ENCODE assay signal across 1 cellular context in the genomic region with DNA sequence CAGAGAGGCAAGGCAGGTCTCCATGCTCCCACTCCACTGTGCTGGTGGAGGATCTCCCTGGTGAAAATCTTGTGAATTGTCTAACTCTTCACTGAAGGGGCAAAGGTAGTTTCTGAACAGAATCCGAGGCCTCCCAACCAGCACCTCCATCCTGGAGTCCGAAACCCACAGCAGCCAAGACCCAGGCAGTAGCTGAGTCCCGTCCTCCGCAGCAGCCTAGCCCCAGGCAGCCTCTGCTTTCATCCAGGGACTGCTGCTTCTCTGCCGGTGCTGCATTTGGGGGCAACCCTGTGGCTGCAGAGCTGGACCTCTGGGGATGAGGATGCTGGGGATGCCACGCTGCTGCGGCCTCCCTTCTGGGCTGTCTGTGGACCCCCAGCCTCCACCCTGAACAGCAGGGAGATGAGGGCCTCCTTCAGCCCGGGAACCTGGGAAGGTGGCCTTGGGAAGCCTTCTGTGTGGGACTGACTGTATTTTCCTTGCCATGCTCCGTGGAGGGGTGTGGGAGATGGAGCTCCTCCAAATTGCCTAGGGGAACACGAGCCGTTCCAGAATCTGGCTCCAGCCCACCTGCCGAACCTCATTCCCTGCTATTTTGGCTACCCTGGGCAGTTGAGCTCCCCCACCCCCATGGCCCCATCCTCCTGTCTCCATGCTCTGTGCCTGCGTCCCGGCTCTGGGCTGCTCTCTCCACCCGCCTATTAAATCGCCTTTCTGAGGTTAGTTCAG.
TF ChIP-seq lines count a peak whose summit lies in the region.

No MANE protein-coding gene starts in this region.

TF ChIP-seq in H1, 55 proteins besides CTCF, POLR2A, EP300 and RAD21:
- TF ChIP-seq KDM4A (IDR thresholded peaks at IDR 0.05; ENCODE audit: low read depth, low read length, severe bottlenecking) (no peak), ATF2 (IDR thresholded peaks at IDR 0.05; ENCODE audit: low read length) (no peak), E2F6 (IDR thresholded peaks at IDR 0.05) (no peak), YY1 (IDR thresholded peaks at IDR 0.05; ENCODE audit: low read depth, low read length) (no peak), CBX8 (IDR thresholded peaks at IDR 0.05; ENCODE audit: borderline replicate concordance, low read depth, low read length) (no peak), GABPA (IDR thresholded peaks at IDR 0.05; ENCODE audit: borderline replicate concordance, insufficient read depth, low read length) (no peak), TAF1 (IDR thresholded peaks at IDR 0.05; ENCODE audit: low read depth, low read length) (no peak), MAX (IDR thresholded peaks at IDR 0.05) (no peak), EZH2 (IDR thresholded peaks at IDR 0.05; ENCODE audit: low read depth, low read length, severe bottlenecking) (no peak), SIX5 (IDR thresholded peaks at IDR 0.05; ENCODE audit: low read depth, low read length) (no peak), SP2 (IDR thresholded peaks at IDR 0.05; ENCODE audit: low read length) (no peak), CBX5 (IDR thresholded peaks at IDR 0.05; ENCODE audit: low read depth, low read length) (no peak), SP4 (IDR thresholded peaks at IDR 0.05; ENCODE audit: low read length) (no peak), SUZ12 (IDR thresholded peaks at IDR 0.05; ENCODE audit: low read length) (no peak), RFX5 (IDR thresholded peaks at IDR 0.05; ENCODE audit: borderline replicate concordance, low read depth, low read length) (no peak), MAFK (IDR thresholded peaks at IDR 0.05; ENCODE audit: low read depth, low read length) (no peak)
- TF ChIP-seq, protein P1, sequence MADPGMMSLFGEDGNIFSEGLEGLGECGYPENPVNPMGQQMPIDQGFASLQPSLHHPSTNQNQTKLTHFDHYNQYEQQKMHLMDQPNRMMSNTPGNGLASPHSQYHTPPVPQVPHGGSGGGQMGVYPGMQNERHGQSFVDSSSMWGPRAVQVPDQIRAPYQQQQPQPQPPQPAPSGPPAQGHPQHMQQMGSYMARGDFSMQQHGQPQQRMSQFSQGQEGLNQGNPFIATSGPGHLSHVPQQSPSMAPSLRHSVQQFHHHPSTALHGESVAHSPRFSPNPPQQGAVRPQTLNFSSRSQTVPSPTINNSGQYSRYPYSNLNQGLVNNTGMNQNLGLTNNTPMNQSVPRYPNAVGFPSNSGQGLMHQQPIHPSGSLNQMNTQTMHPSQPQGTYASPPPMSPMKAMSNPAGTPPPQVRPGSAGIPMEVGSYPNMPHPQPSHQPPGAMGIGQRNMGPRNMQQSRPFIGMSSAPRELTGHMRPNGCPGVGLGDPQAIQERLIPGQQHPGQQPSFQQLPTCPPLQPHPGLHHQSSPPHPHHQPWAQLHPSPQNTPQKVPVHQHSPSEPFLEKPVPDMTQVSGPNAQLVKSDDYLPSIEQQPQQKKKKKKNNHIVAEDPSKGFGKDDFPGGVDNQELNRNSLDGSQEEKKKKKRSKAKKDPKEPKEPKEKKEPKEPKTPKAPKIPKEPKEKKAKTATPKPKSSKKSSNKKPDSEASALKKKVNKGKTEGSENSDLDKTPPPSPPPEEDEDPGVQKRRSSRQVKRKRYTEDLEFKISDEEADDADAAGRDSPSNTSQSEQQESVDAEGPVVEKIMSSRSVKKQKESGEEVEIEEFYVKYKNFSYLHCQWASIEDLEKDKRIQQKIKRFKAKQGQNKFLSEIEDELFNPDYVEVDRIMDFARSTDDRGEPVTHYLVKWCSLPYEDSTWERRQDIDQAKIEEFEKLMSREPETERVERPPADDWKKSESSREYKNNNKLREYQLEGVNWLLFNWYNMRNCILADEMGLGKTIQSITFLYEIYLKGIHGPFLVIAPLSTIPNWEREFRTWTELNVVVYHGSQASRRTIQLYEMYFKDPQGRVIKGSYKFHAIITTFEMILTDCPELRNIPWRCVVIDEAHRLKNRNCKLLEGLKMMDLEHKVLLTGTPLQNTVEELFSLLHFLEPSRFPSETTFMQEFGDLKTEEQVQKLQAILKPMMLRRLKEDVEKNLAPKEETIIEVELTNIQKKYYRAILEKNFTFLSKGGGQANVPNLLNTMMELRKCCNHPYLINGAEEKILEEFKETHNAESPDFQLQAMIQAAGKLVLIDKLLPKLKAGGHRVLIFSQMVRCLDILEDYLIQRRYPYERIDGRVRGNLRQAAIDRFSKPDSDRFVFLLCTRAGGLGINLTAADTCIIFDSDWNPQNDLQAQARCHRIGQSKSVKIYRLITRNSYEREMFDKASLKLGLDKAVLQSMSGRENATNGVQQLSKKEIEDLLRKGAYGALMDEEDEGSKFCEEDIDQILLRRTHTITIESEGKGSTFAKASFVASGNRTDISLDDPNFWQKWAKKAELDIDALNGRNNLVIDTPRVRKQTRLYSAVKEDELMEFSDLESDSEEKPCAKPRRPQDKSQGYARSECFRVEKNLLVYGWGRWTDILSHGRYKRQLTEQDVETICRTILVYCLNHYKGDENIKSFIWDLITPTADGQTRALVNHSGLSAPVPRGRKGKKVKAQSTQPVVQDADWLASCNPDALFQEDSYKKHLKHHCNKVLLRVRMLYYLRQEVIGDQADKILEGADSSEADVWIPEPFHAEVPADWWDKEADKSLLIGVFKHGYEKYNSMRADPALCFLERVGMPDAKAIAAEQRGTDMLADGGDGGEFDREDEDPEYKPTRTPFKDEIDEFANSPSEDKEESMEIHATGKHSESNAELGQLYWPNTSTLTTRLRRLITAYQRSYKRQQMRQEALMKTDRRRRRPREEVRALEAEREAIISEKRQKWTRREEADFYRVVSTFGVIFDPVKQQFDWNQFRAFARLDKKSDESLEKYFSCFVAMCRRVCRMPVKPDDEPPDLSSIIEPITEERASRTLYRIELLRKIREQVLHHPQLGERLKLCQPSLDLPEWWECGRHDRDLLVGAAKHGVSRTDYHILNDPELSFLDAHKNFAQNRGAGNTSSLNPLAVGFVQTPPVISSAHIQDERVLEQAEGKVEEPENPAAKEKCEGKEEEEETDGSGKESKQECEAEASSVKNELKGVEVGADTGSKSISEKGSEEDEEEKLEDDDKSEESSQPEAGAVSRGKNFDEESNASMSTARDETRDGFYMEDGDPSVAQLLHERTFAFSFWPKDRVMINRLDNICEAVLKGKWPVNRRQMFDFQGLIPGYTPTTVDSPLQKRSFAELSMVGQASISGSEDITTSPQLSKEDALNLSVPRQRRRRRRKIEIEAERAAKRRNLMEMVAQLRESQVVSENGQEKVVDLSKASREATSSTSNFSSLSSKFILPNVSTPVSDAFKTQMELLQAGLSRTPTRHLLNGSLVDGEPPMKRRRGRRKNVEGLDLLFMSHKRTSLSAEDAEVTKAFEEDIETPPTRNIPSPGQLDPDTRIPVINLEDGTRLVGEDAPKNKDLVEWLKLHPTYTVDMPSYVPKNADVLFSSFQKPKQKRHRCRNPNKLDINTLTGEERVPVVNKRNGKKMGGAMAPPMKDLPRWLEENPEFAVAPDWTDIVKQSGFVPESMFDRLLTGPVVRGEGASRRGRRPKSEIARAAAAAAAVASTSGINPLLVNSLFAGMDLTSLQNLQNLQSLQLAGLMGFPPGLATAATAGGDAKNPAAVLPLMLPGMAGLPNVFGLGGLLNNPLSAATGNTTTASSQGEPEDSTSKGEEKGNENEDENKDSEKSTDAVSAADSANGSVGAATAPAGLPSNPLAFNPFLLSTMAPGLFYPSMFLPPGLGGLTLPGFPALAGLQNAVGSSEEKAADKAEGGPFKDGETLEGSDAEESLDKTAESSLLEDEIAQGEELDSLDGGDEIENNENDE (IDR thresholded peaks at IDR 0.05; ENCODE audit: insufficient replicate concordance, low read length) = no peak
